Comparison of ENCODE assay signal across 21 cellular contexts in genomic region chr1:55867444-55867843, GRCh38.
"Had no signal": no experiment of that assay in that cellular context is flagged by ENCODE, and none has a peak within 500 bp of the region (broad histone marks: within the 10 kb centered on the region; RNA-seq: fewer than 3 reads in every experiment).

No MANE protein-coding gene starts in this region.

- H3K4me1 ChIP-seq: Peyer's patch had no signal

- H3K27me3 ChIP-seq: brain microvascular endothelial cell, MG63, Peyer's patch, SJSA1 had no signal

- ATAC-seq: activated T-cell treated with anti-CD3 and anti-CD28 coated beads, Interleukin-2, amount 50 U/mL, for 4 hours had no signal

- H3K4me3 ChIP-seq: MG63, Peyer's patch, SJSA1 had no signal

- H3K27ac ChIP-seq: brain microvascular endothelial cell, Peyer's patch, SJSA1 had no signal

- H3K36me3 ChIP-seq: brain microvascular endothelial cell, MG63, Peyer's patch, SJSA1 had no signal

- H3K9ac ChIP-seq: SK-N-SH had no signal

- DNase-seq: activated CD4-positive, alpha-beta T cell treated with anti-CD3 and anti-CD28 coated beads, Interleukin-2, amount 10 ng/mL, durations not matched to agents 7 days and 5 days; activated CD4-positive, alpha-beta T cell treated with anti-CD3 and anti-CD28 coated beads, Interleukin-2, amount 50 U/mL, for 48 hours; activated CD8-positive, alpha-beta memory T cell treated with anti-CD3 and anti-CD28 coated beads, Interleukin-2, amount 50 U/mL, for 4 hours; activated naive CD4-positive, alpha-beta T cell treated with anti-CD3 and anti-CD28 coated beads, Interleukin-2, amount 10 ng/mL, durations not matched to agents 7 days and 5 days; activated naive CD8-positive, alpha-beta T cell treated with anti-CD3 and anti-CD28 coated beads for 36 hours; activated T-cell treated with anti-CD3 and anti-CD28 coated beads for 4 hours; activated T-cell treated with anti-CD3 and anti-CD28 coated beads, Interleukin-2, amount 50 U/mL, for 4 hours; amniotic stem cell; aorta; Kasumi-1; KG1; NCI-H1048; NCI-H1436 treated with DMSO at 0.1 percent for 48 hours; NCI-H1694 treated with DMSO at 0.1 percent for 48 hours; NCI-H524 treated with DMSO at 0.1 percent for 48 hours; Peyer's patch; RPMI8226; SK-N-SH had no signal

- H3K9me3 ChIP-seq: MG63, Peyer's patch, SJSA1, SK-N-SH had no signal

- H3K4me2 ChIP-seq: SK-N-SH had no signal
